Comparison of ENCODE assay signal across 8 cellular contexts in the genomic region with DNA sequence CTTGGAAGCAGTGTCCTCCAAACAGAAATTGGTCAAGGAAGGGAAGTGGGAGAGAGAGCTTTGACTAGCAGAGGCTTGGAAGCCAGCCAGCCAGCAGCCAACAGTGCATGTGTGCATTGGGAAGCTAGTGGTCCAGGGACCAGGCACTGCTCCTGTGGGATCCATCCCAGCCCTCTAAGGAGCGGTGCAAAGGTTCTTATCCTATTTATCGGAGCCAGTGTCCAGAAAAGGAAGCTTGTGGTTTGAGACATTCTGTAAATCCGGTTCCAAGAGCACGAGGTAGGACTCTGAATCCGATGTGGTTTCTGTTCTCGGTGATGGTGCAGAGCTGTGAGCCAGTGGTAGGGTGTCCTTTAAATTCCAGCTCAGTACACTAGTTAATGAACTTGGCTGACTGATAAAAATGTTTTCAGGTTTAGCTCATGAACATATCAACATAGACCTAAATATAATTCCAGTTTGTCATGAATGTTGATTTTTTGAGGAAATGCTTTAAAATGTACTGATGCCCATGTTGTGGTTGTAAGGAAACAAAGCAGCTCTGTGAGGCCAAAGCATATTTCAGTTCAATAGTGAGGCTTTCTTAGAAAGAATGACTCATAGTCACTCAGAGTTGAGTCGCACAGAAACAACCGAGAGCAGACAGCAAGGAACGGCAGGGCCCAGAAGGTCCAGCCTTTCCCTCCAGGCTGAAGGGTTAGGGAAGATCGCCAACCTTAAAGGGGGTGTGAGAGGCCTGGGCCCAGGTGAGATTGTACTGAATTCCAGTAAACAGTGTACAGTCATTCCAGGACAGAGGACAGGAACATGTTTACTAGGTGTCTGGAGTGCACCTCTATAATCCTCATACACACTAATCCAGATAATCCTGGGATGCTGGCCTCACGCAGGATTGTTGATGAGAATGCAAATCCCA. TPM values are rescaled to one million over a fixed set of nuclear protein-coding genes. Genes with fewer than 3 reads are reported as not detected.
DNase-seq lines count a peak whose midpoint lies in the region; ATAC-seq and TF ChIP-seq lines count a peak whose summit lies in the region.

No MANE protein-coding gene starts in this region.

- H3K36me3 ChIP-seq in CD8-positive, alpha-beta memory T cell (ENCODE audit: insufficient read depth, low read length): peaks cover 11% of the 10 kb centered on the region
- peaks cover 17% of the 10 kb centered on the region for H3K36me3 ChIP-seq in GM23248 (ENCODE audit: low read depth)
- peaks cover 26 to 34% of the 10 kb centered on the region in 2 experiments for H3K36me3 ChIP-seq in SK-N-SH (replicated peaks in 1 of 2; ENCODE audit: control insufficient read depth in 1 of 2, insufficient read depth in 2 of 2, low read length in 1 of 2)
- no peaks in the 10 kb centered on the region for H3K36me3 ChIP-seq in mucosa of descending colon (ENCODE audit: low read depth)
- peaks cover 0 to 30% of the 10 kb centered on the region in 2 donors for H3K36me3 ChIP-seq in vagina

- peaks cover 13 to 17% (median 16%) of the 10 kb centered on the region in 3 donors for H3K4me1 Mint-ChIP-seq in CD8-positive, alpha-beta memory T cell

- peak in 1 of 2 experiments; percentile 45; a peak in 2 of 4 replicates for TF ChIP-seq EP300 in SK-N-SH (IDR thresholded peaks at IDR 0.05; ENCODE audit: borderline replicate concordance in 1 of 2, low read depth in 1 of 2, low read length in 1 of 2)

- H3K4me2 ChIP-seq in GM23248 (ENCODE audit: unreplicated experiment): peak overlapping the region; percentile 48
- peak overlapping the region; percentile 54 for H3K4me2 ChIP-seq in SK-N-SH

- H3K27me3 Mint-ChIP-seq in CD8-positive, alpha-beta memory T cell: no peaks in the 10 kb centered on the region

- no peak overlapping the region for H3K27ac ChIP-seq in CD8-positive, alpha-beta memory T cell (ENCODE audit: low read depth, low read length)
- peak overlapping the region; percentile 78 for H3K27ac ChIP-seq in GM23248
- H3K27ac ChIP-seq in SK-N-SH (ENCODE audit: low read depth in 2 of 2, low read length in 1 of 2): peak overlapping the region; percentile 34 to 88; a peak in 3 of 4 replicates
- H3K27ac ChIP-seq in dorsolateral prefrontal cortex: peak overlapping the region; percentile 40 to 97 (median 90)
- H3K27ac ChIP-seq in vagina: peak overlapping the region; percentile 80

- in situ Hi-C loops in GM23248 (cut with MboI): no loop called here

- H3K9me3 ChIP-seq in CD8-positive, alpha-beta memory T cell (ENCODE audit: low read length): no peaks in the 10 kb centered on the region
- H3K9me3 ChIP-seq in GM23248 (ENCODE audit: low read depth) (no peaks in the 10 kb centered on the region), SK-N-SH (no peaks in the 10 kb centered on the region), mucosa of descending colon (no peaks in the 10 kb centered on the region), vagina (no peaks in the 10 kb centered on the region)

- H2AFZ ChIP-seq in GM23248 (no peak overlapping the region), SK-N-SH (ENCODE audit: low read depth) (no peak overlapping the region)

- 2% methylated on average over 11 of the region's 11 CpGs for WGBS in GM23248 (ENCODE audit: low coverage in 1 of 2, low lambda C conversion rate in 2 of 2, missing lambda C conversion rate in 2 of 2), 2 experiments
- WGBS in SK-N-SH (ENCODE audit: low lambda C conversion rate): 26% methylated on average over 11 of the region's 11 CpGs

- no peak for TF ChIP-seq POLR2A in vagina (IDR thresholded peaks at IDR 0.05)

- POLR2A ChIA-PET in CD8-positive, alpha-beta memory T cell (lab: Charles Lee): no interaction called here
- POLR2A ChIA-PET in SK-N-SH (lab: Yijun Ruan, JAX): interaction anchor here (0.8 kb wide), 1 partner anchor 61 kb away, joined by 3 read pairs; no protein-coding TSS in a partner anchor

- ATAC-seq in mucosa of descending colon (peak; percentile 41), GM19397 (IDR thresholded peaks at IDR 0.05; ENCODE audit: unreplicated experiment) (no peak)

- no peaks in the 10 kb centered on the region for H3K27me3 ChIP-seq in CD8-positive, alpha-beta memory T cell (ENCODE audit: insufficient read depth, low read length, poor library complexity, severe bottlenecking)
- H3K27me3 ChIP-seq in GM23248 (replicated peaks; ENCODE audit: insufficient read depth) (no peaks in the 10 kb centered on the region), SK-N-SH (ENCODE audit: insufficient read depth) (no peaks in the 10 kb centered on the region), dorsolateral prefrontal cortex (no peaks in the 10 kb centered on the region), vagina (no peaks in the 10 kb centered on the region)

- peaks cover 4% of the 10 kb centered on the region; the same call in 1 of the 2 replicates for H4K20me1 ChIP-seq in GM23248 (ENCODE audit: insufficient read depth)
- H4K20me1 ChIP-seq in SK-N-SH (ENCODE audit: insufficient read depth): peaks cover 45% of the 10 kb centered on the region

- no peaks in the 10 kb centered on the region for H3K9me2 ChIP-seq in GM23248 (ENCODE audit: insufficient read depth)
- no peaks in the 10 kb centered on the region for H3K9me2 ChIP-seq in SK-N-SH

- peaks cover 0 to 33% (median 16%) of the 10 kb centered on the region in 3 donors for H3K36me3 Mint-ChIP-seq in CD8-positive, alpha-beta memory T cell

- H3K9me3 Mint-ChIP-seq in CD8-positive, alpha-beta memory T cell: no peaks in the 10 kb centered on the region

- H3K4me3 Mint-ChIP-seq in CD8-positive, alpha-beta memory T cell: peak overlapping the region in 4 of 7 donors; percentile 9 to 76 (median 38)

- H3K79me2 ChIP-seq in GM23248 (ENCODE audit: insufficient read depth): peaks cover 5% of the 10 kb centered on the region; the same call in 1 of the 2 replicates
- peaks cover 9% of the 10 kb centered on the region; the same call in 1 of the 2 replicates for H3K79me2 ChIP-seq in SK-N-SH (ENCODE audit: insufficient read depth)

- no peak for TF ChIP-seq RAD21 in SK-N-SH (IDR thresholded peaks at IDR 0.05; ENCODE audit: low read length)

- intact Hi-C loops in dorsolateral prefrontal cortex (cut with DNase I): loop anchor here in 1 of 2 donors (5.0 kb wide), 1 partner anchor 61 kb away; a partner anchor contains a TSS
- intact Hi-C loops in mucosa of descending colon (cut with DNase I, micrococcal nuclease): no loop called here
- intact Hi-C loops in vagina (cut with DNase I): no loop called here

- peaks cover 5% of the 10 kb centered on the region for H3K4me1 ChIP-seq in CD8-positive, alpha-beta memory T cell (ENCODE audit: insufficient read depth, low read length)
- H3K4me1 ChIP-seq in GM23248 (ENCODE audit: insufficient read depth) (peaks cover 46% of the 10 kb centered on the region), SK-N-SH (ENCODE audit: control insufficient read depth in 1 of 2, insufficient read depth in 2 of 2, low read depth in 1 of 2, low read length in 1 of 2) (peaks cover 4 to 16% of the 10 kb centered on the region in 2 experiments; a peak in 2 of 4 replicates), mucosa of descending colon (ENCODE audit: low read depth) (peaks cover 9% of the 10 kb centered on the region), vagina (peaks cover 36% of the 10 kb centered on the region)

- CTCF ChIA-PET in CD8-positive, alpha-beta memory T cell (lab: Charles Lee): interaction anchor here (0.9 to 1.0 kb wide), 3 partner anchors 10 to 37 kb away, joined by 3 to 4 read pairs (median 3); no protein-coding TSS in a partner anchor
- CTCF ChIA-PET in SK-N-SH (lab: Yijun Ruan, JAX): interaction anchor here (1.6 to 2.9 kb wide), 2 partner anchors 10 to 12 kb away, joined by 5 to 17 read pairs; no protein-coding TSS in a partner anchor

- TF ChIP-seq CTCF in SK-N-SH (IDR thresholded peaks at IDR 0.05): no peak
- TF ChIP-seq CTCF in dorsolateral prefrontal cortex (IDR thresholded peaks at IDR 0.05 in 54 of 56, conservative IDR thresholded peaks at IDR 0.05 in 2 of 56; ENCODE audit: low read depth in 1 of 56, partially characterized antibody in 56 of 56): peak in 2 of 56 donors; percentile 15
- TF ChIP-seq CTCF in mucosa of descending colon (IDR thresholded peaks at IDR 0.05): no peak
- no peak for TF ChIP-seq CTCF in vagina (IDR thresholded peaks at IDR 0.05)

- peak overlapping the region; percentile 31 to 82 (median 72) for H3K27ac Mint-ChIP-seq in CD8-positive, alpha-beta memory T cell

- DNase-seq in CD8-positive, alpha-beta memory T cell: no peak
- DNase-seq in GM23248: peak; percentile 96
- DNase-seq in SK-N-SH: no peak
- DNase-seq in dorsolateral prefrontal cortex: peak in 6 of 10 donors; percentile 35 to 73 (median 55)
- DNase-seq in mucosa of descending colon: peak in 1 of 3 donors; percentile 33
- DNase-seq in vagina (ENCODE audit: extremely low spot score in 2 of 2): no peak
- DNase-seq in NCI-H146 treated with DMSO at 0.1 percent for 48 hours (lab: John Stamatoyannopoulos, UW; ENCODE audit: unreplicated experiment): no peak

- H3K4me3 ChIP-seq in CD8-positive, alpha-beta memory T cell (ENCODE audit: low read length): no peak overlapping the region
- H3K4me3 ChIP-seq in GM23248 (peak overlapping the region; percentile 25), SK-N-SH (ENCODE audit: low read depth in 2 of 2, low read length in 1 of 2) (peak overlapping the region in 1 of 2 experiments; percentile 40; a peak in 2 of 4 replicates), dorsolateral prefrontal cortex (peak overlapping the region in 19 of 59 donors; percentile 1 to 38 (median 18)), mucosa of descending colon (no peak overlapping the region), vagina (no peak overlapping the region)

- H3K9ac ChIP-seq in GM23248 (peak overlapping the region; percentile 48), SK-N-SH (peak overlapping the region; percentile 10; the same call in 1 of the 2 replicates)

- peaks cover 55% of the 10 kb centered on the region for H3F3A ChIP-seq in GM23248 (ENCODE audit: insufficient read depth)
- peaks cover 50% of the 10 kb centered on the region for H3F3A ChIP-seq in SK-N-SH (replicated peaks; ENCODE audit: insufficient read depth)

RNA-seq across cellular contexts. Expression of a gene that starts 21.5 kb away (rescaled TPM):
- 10 to 100 TPM; 12.1 to 13.5 TPM for total RNA-seq in CD8-positive, alpha-beta memory T cell
- polyA plus RNA-seq in CD8-positive, alpha-beta memory T cell: 6.1 TPM
- total RNA-seq in GM23248 (2014; rRNA removed; shearing (Covaris generic)): 18.0 and 19.0 TPM in 2 replicates
- polyA plus RNA-seq in GM23248 (2016; fragmentation: Nextera tagmentation; extraction: Ambion mirVana) (10.9 and 12.1 TPM in 2 replicates), SK-N-SH (2012; rRNA removed) (9.7 and 10.9 TPM in 2 replicates)
- polyA plus RNA-seq in SK-N-SH (2012; cell fraction: cytosol; rRNA removed): 6.3 and 7.8 TPM in 2 replicates
- 13.0 and 15.5 TPM in 2 replicates for polyA plus RNA-seq in SK-N-SH (2012; cell fraction: nucleus; rRNA removed)
- total RNA-seq in dorsolateral prefrontal cortex (10 to 100 TPM; 15.6 to 45.4 (median 24.2) TPM), mucosa of descending colon (10 to 100 TPM; 18.7 to 27.6 (median 27.3) TPM), vagina (28.5 TPM)

Comparison
In these comparisons a context has a peak if more than half of its experiments do, and no peak if none do; other contexts are left out.
1. DNase-seq: peak in GM23248 (single experiment) and dorsolateral prefrontal cortex (6 of 10); none in CD8-positive, alpha-beta memory T cell (0 of 5), SK-N-SH (single experiment), vagina (0 of 2) and NCI-H146 treated with DMSO at 0.1 percent for 48 hours (single experiment).